10 cellular contexts compared by ENCODE assay signal in genomic region chr11:96260067-96260511, GRCh38.
DNase-seq lines count a peak whose midpoint lies in the region; ATAC-seq and TF ChIP-seq lines count a peak whose summit lies in the region.
"Had no signal": no experiment of that assay in that cellular context is flagged by ENCODE, and none has a peak within 500 bp of the region (broad histone marks: within the 10 kb centered on the region; RNA-seq: fewer than 3 reads in every experiment).

No MANE protein-coding gene starts in this region.

- TF ChIP-seq CTCF in SK-N-SH (IDR thresholded peaks at IDR 0.05) (no peak), OCI-LY1 (IDR thresholded peaks at IDR 0.05; ENCODE audit: low read length) (no peak), mammary epithelial cell (conservative IDR thresholded peaks at IDR 0.05 in 1 of 2, IDR thresholded peaks at IDR 0.05 in 1 of 2; ENCODE audit: extremely low read depth in 1 of 2, insufficient read depth in 1 of 2, low read depth in 1 of 2, low read length in 2 of 2) (no peak), spleen (IDR thresholded peaks at IDR 0.05 in 8 of 11, conservative IDR thresholded peaks at IDR 0.05 in 3 of 11) (no peak)

- in situ Hi-C loops in mammary epithelial cell (cut with MboI; ENCODE audit: low sequenced_read_pairs in 2 of 2) = no loop called here

- 94% methylated on average over 3 of the region's 3 CpGs for WGBS in SK-N-SH (ENCODE audit: low lambda C conversion rate)
- 24% methylated on average over 3 of the region's 3 CpGs for WGBS in mammary epithelial cell (ENCODE audit: low coverage, missing lambda C conversion rate)
- WGBS in spleen, 5 donors = 75 to 82% (median 79%) methylated on average over 3 of the region's 3 CpGs

- BruUV-seq in mammary epithelial cell (replicated peaks; lab: Mats Ljungman, UMichigan) = no TSS peak

- CTCF ChIA-PET in SK-N-SH (lab: Yijun Ruan, JAX) = interaction anchor here (1.1 to 1.6 kb wide), 2 partner anchors 83 to 173 kb away, joined by 3 to 5 read pairs; no protein-coding TSS in a partner anchor
- CTCF ChIA-PET in mammary epithelial cell (lab: Charles Lee; ENCODE audit: low non-redundant PET) = no interaction called here

- H3F3A ChIP-seq in SK-N-SH (replicated peaks; ENCODE audit: insufficient read depth) (peaks cover 41% of the 10 kb centered on the region), OCI-LY1 (ENCODE audit: insufficient read depth, low read length) (no peaks in the 10 kb centered on the region; the same call in 1 of the 2 replicates)

- ATAC-seq in SK-N-SH treated with all-trans-retinoic acid at 6 μM for 48 hours (no peak), HG03457 (IDR thresholded peaks at IDR 0.05; ENCODE audit: unreplicated experiment) (no peak), GM21423 (IDR thresholded peaks at IDR 0.05; ENCODE audit: unreplicated experiment) (no peak), GM21390 (IDR thresholded peaks at IDR 0.05; ENCODE audit: unreplicated experiment) (no peak)

- H3K9ac ChIP-seq in SK-N-SH (no peak overlapping the region; the same call in 1 of the 2 replicates), OCI-LY1 (ENCODE audit: low read length) (no peak overlapping the region), mammary epithelial cell (ENCODE audit: insufficient read depth, low read length) (no peak overlapping the region)

- H3K79me2 ChIP-seq in SK-N-SH (ENCODE audit: insufficient read depth) (peaks cover 93% of the 10 kb centered on the region), OCI-LY1 (ENCODE audit: insufficient read depth, low read length) (no peaks in the 10 kb centered on the region), mammary epithelial cell (ENCODE audit: insufficient read depth, low read length) (peaks cover 24% of the 10 kb centered on the region)

- H3K4me1 ChIP-seq in SK-N-SH (ENCODE audit: control insufficient read depth in 1 of 2, insufficient read depth in 2 of 2, low read depth in 1 of 2, low read length in 1 of 2) (peaks cover 4 to 69% of the 10 kb centered on the region in 2 experiments), OCI-LY1 (ENCODE audit: insufficient read depth, low read length, severe bottlenecking) (peaks cover 47% of the 10 kb centered on the region), mammary epithelial cell (ENCODE audit: insufficient read depth, low read length) (peaks cover 57% of the 10 kb centered on the region), spleen (peaks cover 57 to 93% (median 82%) of the 10 kb centered on the region in 6 donors)

- H3K9me2 ChIP-seq in SK-N-SH (no peaks in the 10 kb centered on the region), OCI-LY1 (ENCODE audit: low read depth, low read length) (no peaks in the 10 kb centered on the region)

- no peak for TF ChIP-seq RAD21 in SK-N-SH (IDR thresholded peaks at IDR 0.05; ENCODE audit: low read length)

- DNase-seq in SK-N-SH (no peak), mammary epithelial cell (no peak), spleen (no peak)
- DNase-seq: Kasumi-1, NCI-H446 had no signal

- H3K9me3 ChIP-seq in SK-N-SH (no peaks in the 10 kb centered on the region), OCI-LY1 (ENCODE audit: low read length) (no peaks in the 10 kb centered on the region), mammary epithelial cell (replicated peaks; ENCODE audit: insufficient read depth, low read length) (no peaks in the 10 kb centered on the region), spleen (no peaks in the 10 kb centered on the region)

- no peak overlapping the region for H2AFZ ChIP-seq in SK-N-SH (ENCODE audit: low read depth)
- no peak overlapping the region for H2AFZ ChIP-seq in OCI-LY1 (ENCODE audit: low read length)
- H2AFZ ChIP-seq in mammary epithelial cell (ENCODE audit: low read depth, low read length) = no peak overlapping the region

- H3K27ac ChIP-seq in SK-N-SH (ENCODE audit: low read depth in 2 of 2, low read length in 1 of 2) (peak overlapping the region; percentile 78 to 85; a peak in 3 of 4 replicates), OCI-LY1 (ENCODE audit: low read depth, low read length, poor library complexity, severe bottlenecking) (peak overlapping the region; percentile 0), mammary epithelial cell (ENCODE audit: insufficient read depth, low read depth, low read length) (peak overlapping the region; percentile 21), spleen (peak overlapping the region; percentile 31 to 95 (median 82))

- intact Hi-C loops in mammary epithelial cell (cut with micrococcal nuclease) = no loop called here
- intact Hi-C loops in spleen (cut with DNase I; ENCODE audit: low total_unique reads) = no loop called here

- no peak for TF ChIP-seq EP300 in SK-N-SH (IDR thresholded peaks at IDR 0.05; ENCODE audit: borderline replicate concordance in 1 of 2, low read depth in 1 of 2, low read length in 1 of 2)

- no peak for TF ChIP-seq POLR2A in spleen (IDR thresholded peaks at IDR 0.05)

- H3K4me3 ChIP-seq in SK-N-SH (ENCODE audit: low read depth in 2 of 2, low read length in 1 of 2) (no peak overlapping the region), OCI-LY1 (ENCODE audit: low read depth, low read length, poor library complexity, severe bottlenecking) (no peak overlapping the region), mammary epithelial cell (replicated peaks in 1 of 3; ENCODE audit: insufficient read depth in 1 of 3, low read depth in 2 of 3, low read length in 3 of 3) (no peak overlapping the region), spleen (no peak overlapping the region)

- H3K27me3 ChIP-seq in SK-N-SH (ENCODE audit: insufficient read depth) = no peaks in the 10 kb centered on the region
- no peaks in the 10 kb centered on the region for H3K27me3 ChIP-seq in OCI-LY1 (ENCODE audit: insufficient read depth, low read length)
- no peaks in the 10 kb centered on the region for H3K27me3 ChIP-seq in mammary epithelial cell (ENCODE audit: insufficient read depth, low read length)
- no peaks in the 10 kb centered on the region for H3K27me3 ChIP-seq in spleen (replicated peaks in 1 of 7)

- POLR2A ChIA-PET in SK-N-SH (lab: Yijun Ruan, JAX) = no interaction called here

- H4K20me1 ChIP-seq in SK-N-SH (ENCODE audit: insufficient read depth) (no peaks in the 10 kb centered on the region), OCI-LY1 (ENCODE audit: insufficient read depth, low read length) (no peaks in the 10 kb centered on the region), mammary epithelial cell (ENCODE audit: insufficient read depth, low read length) (no peaks in the 10 kb centered on the region)

- dilution Hi-C loops in mammary epithelial cell (cut with HindIII; ENCODE audit: low sequenced_read_pairs) = no loop called here

- H3K36me3 ChIP-seq in SK-N-SH (replicated peaks in 1 of 2; ENCODE audit: control insufficient read depth in 1 of 2, insufficient read depth in 2 of 2, low read length in 1 of 2) (peaks cover 0 to 5% of the 10 kb centered on the region in 2 experiments), OCI-LY1 (ENCODE audit: insufficient read depth, low read length) (no peaks in the 10 kb centered on the region), mammary epithelial cell (ENCODE audit: insufficient read depth, low read length) (no peaks in the 10 kb centered on the region), spleen (no peaks in the 10 kb centered on the region)

- H3K4me2 ChIP-seq in SK-N-SH (peak overlapping the region; percentile 46), OCI-LY1 (ENCODE audit: low read length) (no peak overlapping the region), mammary epithelial cell (ENCODE audit: insufficient read depth, low read depth, low read length) (peak overlapping the region; percentile 48)

TF ChIP-seq in SK-N-SH, 30 proteins besides CTCF, POLR2A, EP300 and RAD21:
- TF ChIP-seq CHD2 (IDR thresholded peaks at IDR 0.05; ENCODE audit: low read length, partially characterized antibody) (no peak), YY1 (IDR thresholded peaks at IDR 0.05; ENCODE audit: low read depth) (no peak), TEAD4 (IDR thresholded peaks at IDR 0.05; ENCODE audit: borderline replicate concordance, insufficient read depth) (no peak), MAX (IDR thresholded peaks at IDR 0.05; ENCODE audit: low read depth) (no peak), RFX5 (IDR thresholded peaks at IDR 0.05; ENCODE audit: low read length) (no peak), NFIC (IDR thresholded peaks at IDR 0.05; ENCODE audit: borderline replicate concordance) (no peak), RXRA (IDR thresholded peaks at IDR 0.05; ENCODE audit: borderline replicate concordance, low read depth) (no peak), POLR2AphosphoS5 (IDR thresholded peaks at IDR 0.05; ENCODE audit: low read depth, low read length) (no peak)

TF ChIP-seq in SK-N-SH treated with all-trans-retinoic acid at 6 μM for 48 hours, 23 proteins besides CTCF, POLR2A, EP300 and RAD21 (continues in another document):
- TF ChIP-seq POU6F1 (CRISPR knock-in tag; IDR thresholded peaks at IDR 0.05; ENCODE audit: borderline replicate concordance, low read depth) = no peak
- no peak for TF ChIP-seq PATZ1 (CRISPR knock-in tag; IDR thresholded peaks at IDR 0.05; ENCODE audit: borderline replicate concordance)
- no peak for TF ChIP-seq ISL1 (CRISPR knock-in tag; IDR thresholded peaks at IDR 0.05)

Comparison
In these comparisons a context has a peak if more than half of its experiments do, and no peak if none do; other contexts are left out.
1. H3K27ac ChIP-seq: peak in every context shown above with its lines; median percentile 82 in SK-N-SH; 82 in spleen; 21 in mammary epithelial cell; 0 in OCI-LY1.